In the genomic region with DNA sequence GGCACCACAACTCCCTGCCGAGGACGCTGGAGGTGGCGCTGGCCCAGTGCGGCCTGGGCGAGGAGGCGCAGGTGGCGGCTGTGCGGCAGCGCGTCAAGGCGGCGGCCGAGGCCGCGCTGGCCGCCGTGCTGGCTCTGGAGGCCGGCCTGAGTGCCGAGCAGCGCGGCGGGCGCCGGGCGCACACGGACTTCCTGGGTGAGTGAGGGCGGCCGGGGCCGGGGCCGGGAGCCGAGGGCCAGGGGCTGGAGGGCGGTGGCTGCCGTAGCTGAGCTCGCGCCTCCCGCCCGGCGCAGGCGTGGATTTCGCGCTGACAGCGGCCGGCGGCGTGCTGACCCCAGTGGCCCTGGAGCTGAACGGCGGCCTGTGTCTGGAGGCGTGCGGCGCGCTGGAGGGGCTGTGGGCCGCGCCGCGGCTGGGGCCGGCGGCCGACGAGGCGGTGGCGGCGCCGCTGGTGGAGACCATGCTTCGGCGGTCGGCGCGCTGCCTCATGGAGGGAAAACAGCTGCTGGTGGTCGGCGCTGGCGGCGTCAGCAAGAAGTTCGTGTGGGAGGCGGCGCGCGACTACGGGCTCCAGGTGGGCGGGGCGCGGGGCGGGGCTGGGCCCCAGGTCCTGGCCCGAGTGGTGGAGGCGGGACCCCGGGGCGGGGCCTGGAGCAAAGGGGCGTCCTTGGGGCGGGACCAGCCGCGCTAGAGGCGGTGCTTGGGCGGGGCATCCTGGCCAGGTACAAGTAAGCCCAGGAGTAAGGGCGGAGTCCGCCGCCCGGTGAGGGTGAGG, we compare ENCODE assay signal across 8 cellular contexts. TPM values are rescaled to one million over a fixed set of nuclear protein-coding genes. Genes with fewer than 3 reads are reported as not detected.
DNase-seq lines count a peak whose midpoint lies in the region; ATAC-seq and TF ChIP-seq lines count a peak whose summit lies in the region.

No MANE protein-coding gene starts in this region.

- ATAC-seq in activated T-helper 17 cell treated with anti-CD3 and anti-CD28 coated beads, Interleukin-2, amount 50 U/mL, for 72 hours (replicated peaks): peak; percentile 95

- H2AFZ ChIP-seq in GM23248: peak overlapping the region; percentile 78

- no peaks in the 10 kb centered on the region for H3K27me3 ChIP-seq in GM23248 (replicated peaks; ENCODE audit: insufficient read depth)

- H3K36me3 ChIP-seq in GM23248 (ENCODE audit: low read depth): no peaks in the 10 kb centered on the region

- H3K27ac ChIP-seq in GM23248: peak overlapping the region; percentile 36; the same call in 1 of the 2 replicates

- in situ Hi-C loops in GM23248 (cut with MboI): no loop called here

- no peaks in the 10 kb centered on the region for H3K9me2 ChIP-seq in GM23248 (ENCODE audit: insufficient read depth)

- H3K4me1 ChIP-seq in GM23248 (ENCODE audit: insufficient read depth): no peaks in the 10 kb centered on the region

- no peak for TF ChIP-seq CTCF in LNCaP clone FGC (IDR thresholded peaks at IDR 0.05; ENCODE audit: control insufficient read depth, extremely low read depth, insufficient read depth)
- no peak for TF ChIP-seq CTCF in fibroblast of mammary gland (conservative IDR thresholded peaks at IDR 0.05; ENCODE audit: control insufficient read depth, insufficient read depth, low read depth, low read length)
- no peak for TF ChIP-seq CTCF in nephron (IDR thresholded peaks at IDR 0.05; ENCODE audit: unreplicated experiment in 3 of 3)

- WGBS in GM23248 (ENCODE audit: low coverage in 1 of 2, low lambda C conversion rate in 2 of 2, missing lambda C conversion rate in 2 of 2), 2 experiments: 1% methylated on average over 41 to 47 of the region's 96 CpGs

- H3K27ac Mint-ChIP-seq in activated T-helper 17 cell treated with anti-CD3 and anti-CD28 coated beads, Interleukin-2, amount 50 U/mL, for 72 hours: no peak overlapping the region
- H3K27ac Mint-ChIP-seq in nephron: peak overlapping the region; percentile 55 to 93 (median 90)

- H3K79me2 ChIP-seq in GM23248 (ENCODE audit: insufficient read depth): no peaks in the 10 kb centered on the region

- H3K4me2 ChIP-seq in GM23248 (ENCODE audit: unreplicated experiment): peak overlapping the region; percentile 77

- peak overlapping the region; percentile 70 for H3K4me3 Mint-ChIP-seq in activated T-helper 17 cell treated with anti-CD3 and anti-CD28 coated beads, Interleukin-2, amount 50 U/mL, for 72 hours
- H3K4me3 Mint-ChIP-seq in nephron: peak overlapping the region; percentile 72 to 82 (median 77)

- H3K9ac ChIP-seq in GM23248: peak overlapping the region; percentile 75

- H3K4me3 ChIP-seq in GM23248 (peak overlapping the region; percentile 78), LNCaP clone FGC (ENCODE audit: low read depth, low read length) (peak overlapping the region; percentile 51), fibroblast of mammary gland (ENCODE audit: control insufficient read depth, low read depth, low read length) (peak overlapping the region; percentile 13)

- H3K36me3 Mint-ChIP-seq in activated T-helper 17 cell treated with anti-CD3 and anti-CD28 coated beads, Interleukin-2, amount 50 U/mL, for 72 hours (ENCODE audit: low read depth): no peaks in the 10 kb centered on the region
- no peaks in the 10 kb centered on the region for H3K36me3 Mint-ChIP-seq in nephron (ENCODE audit: low read depth)

- peaks cover 21% of the 10 kb centered on the region for H3K4me1 Mint-ChIP-seq in activated T-helper 17 cell treated with anti-CD3 and anti-CD28 coated beads, Interleukin-2, amount 50 U/mL, for 72 hours
- peaks cover 19% of the 10 kb centered on the region for H3K4me1 Mint-ChIP-seq in nephron

- no peaks in the 10 kb centered on the region for H3K9me3 ChIP-seq in GM23248 (ENCODE audit: low read depth)

- DNase-seq in DMS79 (lab: John Stamatoyannopoulos, UW) (peak; percentile 82), GM23248 (peak; percentile 95), LNCaP clone FGC (ENCODE audit: low read depth) (peak; percentile 50), RPMI7951 (ENCODE audit: low read depth) (peak; percentile 87), fibroblast of mammary gland (ENCODE audit: low read depth) (peak; percentile 74)
- DNase-seq in stimulated activated naive CD4-positive, alpha-beta T cell treated with Interleukin-2 at 50 U/mL for 16 hours (lab: John Stamatoyannopoulos, UW): peak; percentile 94

- no peaks in the 10 kb centered on the region for H3F3A ChIP-seq in GM23248 (ENCODE audit: insufficient read depth)

- H3K9me3 Mint-ChIP-seq in activated T-helper 17 cell treated with anti-CD3 and anti-CD28 coated beads, Interleukin-2, amount 50 U/mL, for 72 hours: no peaks in the 10 kb centered on the region
- no peaks in the 10 kb centered on the region for H3K9me3 Mint-ChIP-seq in nephron

- no peaks in the 10 kb centered on the region for H3K27me3 Mint-ChIP-seq in activated T-helper 17 cell treated with anti-CD3 and anti-CD28 coated beads, Interleukin-2, amount 50 U/mL, for 72 hours
- H3K27me3 Mint-ChIP-seq in nephron (ENCODE audit: low read depth): peaks cover 17% of the 10 kb centered on the region

- no peaks in the 10 kb centered on the region for H4K20me1 ChIP-seq in GM23248 (ENCODE audit: insufficient read depth)

RNA-seq across cellular contexts. Expression of a gene that starts 5.4 kb away (rescaled TPM):
- total RNA-seq in GM23248 (2014; rRNA removed; shearing (Covaris generic)): 0.38 and 0.43 TPM in 2 replicates
- 0.13 and 0.38 TPM in 2 replicates for polyA plus RNA-seq in GM23248 (2016; fragmentation: Nextera tagmentation; extraction: Ambion mirVana)
- total RNA-seq in RPMI7951 (2014; rRNA removed; shearing (Covaris generic)): not detected in 2 replicates
- total RNA-seq in activated T-helper 17 cell treated with anti-CD3 and anti-CD28 coated beads, Interleukin-2, amount 50 U/mL, for 72 hours: 10 to 100 TPM in 1 of 2 donors, 1 to 10 TPM in 1; 2.0 to 10.6 TPM

RNA-seq across cellular contexts. Expression of a gene that starts 7.5 kb away (rescaled TPM):
- total RNA-seq in GM23248 (2014; rRNA removed; shearing (Covaris generic)): 68.0 and 71.2 TPM in 2 replicates
- 52.3 and 53.0 TPM in 2 replicates for polyA plus RNA-seq in GM23248 (2016; fragmentation: Nextera tagmentation; extraction: Ambion mirVana)
- 46.5 and 48.2 TPM in 2 replicates for total RNA-seq in RPMI7951 (2014; rRNA removed; shearing (Covaris generic))
- 10 to 100 TPM; 62.3 to 63.0 TPM for total RNA-seq in activated T-helper 17 cell treated with anti-CD3 and anti-CD28 coated beads, Interleukin-2, amount 50 U/mL, for 72 hours

RNA-seq across cellular contexts. Expression of a gene that starts 16.6 kb away (rescaled TPM):
- total RNA-seq in GM23248 (2014; rRNA removed; shearing (Covaris generic)): not detected in 2 replicates
- polyA plus RNA-seq in GM23248 (2016; fragmentation: Nextera tagmentation; extraction: Ambion mirVana): 0.43 and 0.68 TPM in 2 replicates
- 0.39 TPM in 1 of 2 replicates, not detected in the other for total RNA-seq in RPMI7951 (2014; rRNA removed; shearing (Covaris generic))
- 100 to 1,000 TPM; 112 to 228 TPM for total RNA-seq in activated T-helper 17 cell treated with anti-CD3 and anti-CD28 coated beads, Interleukin-2, amount 50 U/mL, for 72 hours

RNA-seq across cellular contexts. Expression of a gene that starts 16.9 kb away (rescaled TPM):
- not detected in 2 replicates for total RNA-seq in GM23248 (2014; rRNA removed; shearing (Covaris generic))
- 0.25 TPM in 1 of 2 replicates, not detected in the other for polyA plus RNA-seq in GM23248 (2016; fragmentation: Nextera tagmentation; extraction: Ambion mirVana)
- not detected in 2 replicates for total RNA-seq in RPMI7951 (2014; rRNA removed; shearing (Covaris generic))
- 100 to 1,000 TPM; 155 to 197 TPM for total RNA-seq in activated T-helper 17 cell treated with anti-CD3 and anti-CD28 coated beads, Interleukin-2, amount 50 U/mL, for 72 hours

RNA-seq across cellular contexts. Expression of a gene that starts 19.2 kb away (rescaled TPM):
- total RNA-seq in GM23248 (2014; rRNA removed; shearing (Covaris generic)): 140 and 172 TPM in 2 replicates
- polyA plus RNA-seq in GM23248 (2016; fragmentation: Nextera tagmentation; extraction: Ambion mirVana): 207 and 222 TPM in 2 replicates
- total RNA-seq in RPMI7951 (2014; rRNA removed; shearing (Covaris generic)): 300 and 345 TPM in 2 replicates
- 100 to 1,000 TPM; 220 to 322 TPM for total RNA-seq in activated T-helper 17 cell treated with anti-CD3 and anti-CD28 coated beads, Interleukin-2, amount 50 U/mL, for 72 hours

Comparison
In these comparisons a context has a peak if more than half of its experiments do, and no peak if none do; other contexts are left out.
1. Peak in every context shown above with its lines: DNase-seq, ATAC-seq, H3K4me3 ChIP-seq and H3K27ac ChIP-seq.
2. H3K4me3 ChIP-seq: peak in every context shown above with its lines; median percentile 78 in GM23248; 51 in LNCaP clone FGC; 13 in fibroblast of mammary gland.
3. RNA of a gene that starts 16.6 kb away (total RNA-seq): 112 to 228 TPM in activated T-helper 17 cell treated with anti-CD3 and anti-CD28 coated beads, Interleukin-2, amount 50 U/mL, for 72 hours; not detected in GM23248 and 0.39 TPM in RPMI7951; every median in the first group is over 10 times any median in the second.